1 cellular context compared by ENCODE assay signal in the genomic region with DNA sequence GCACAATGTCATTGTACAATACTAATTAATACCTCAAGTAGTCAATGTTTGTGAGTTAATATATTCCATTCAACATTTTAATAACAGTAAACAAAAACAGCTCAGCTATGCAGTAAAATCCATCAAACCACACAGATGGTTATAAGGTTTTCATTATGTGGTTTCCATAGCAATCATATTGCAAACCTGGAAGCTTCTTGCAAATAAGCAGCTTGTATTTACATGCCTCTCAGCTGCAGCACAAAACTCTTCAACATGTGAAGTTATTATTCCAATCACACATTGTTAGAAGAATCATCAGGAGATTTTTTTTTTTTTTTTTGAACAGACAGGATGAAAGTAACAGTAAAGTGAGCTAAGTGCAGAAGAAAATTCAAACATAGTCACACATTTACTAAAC.
TF ChIP-seq lines count a peak whose summit lies in the region.

No MANE protein-coding gene starts in this region.

TF ChIP-seq in SK-N-SH, 30 proteins besides CTCF, POLR2A, EP300 and RAD21 (continued from another document):
- TF ChIP-seq, protein P1, sequence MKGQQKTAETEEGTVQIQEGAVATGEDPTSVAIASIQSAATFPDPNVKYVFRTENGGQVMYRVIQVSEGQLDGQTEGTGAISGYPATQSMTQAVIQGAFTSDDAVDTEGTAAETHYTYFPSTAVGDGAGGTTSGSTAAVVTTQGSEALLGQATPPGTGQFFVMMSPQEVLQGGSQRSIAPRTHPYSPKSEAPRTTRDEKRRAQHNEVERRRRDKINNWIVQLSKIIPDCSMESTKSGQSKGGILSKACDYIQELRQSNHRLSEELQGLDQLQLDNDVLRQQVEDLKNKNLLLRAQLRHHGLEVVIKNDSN (IDR thresholded peaks at IDR 0.05; ENCODE audit: borderline replicate concordance, low read depth), result no peak
- TF ChIP-seq YY1 (IDR thresholded peaks at IDR 0.05; ENCODE audit: low read depth) (no peak), FOXM1 (IDR thresholded peaks at IDR 0.05; ENCODE audit: low read depth) (no peak), CHD2 (IDR thresholded peaks at IDR 0.05; ENCODE audit: low read length, partially characterized antibody) (no peak)
